Comparison of ENCODE assay signal across 10 cellular contexts in genomic region chr19:45376045-45376724, GRCh38. TPM values are rescaled to one million over a fixed set of nuclear protein-coding genes. Genes with fewer than 3 reads are reported as not detected.
A peak's percentile ranks its signal among the peaks of the same experiment; 100 is the strongest.
DNase-seq lines count a peak whose midpoint lies in the region; ATAC-seq, FAIRE-seq and TF ChIP-seq lines count a peak whose summit lies in the region.
"Had no signal": no experiment of that assay in that cellular context is flagged by ENCODE, and none has a peak within 500 bp of the region (broad histone marks: within the 10 kb centered on the region; RNA-seq: fewer than 3 reads in every experiment).

No MANE protein-coding gene starts in this region.

- 23% methylated on average over 13 of the region's 13 CpGs for WGBS in A549 (ENCODE audit: missing lambda C conversion rate)

- TF ChIP-seq POLR2A in A549 (IDR thresholded peaks at IDR 0.05; ENCODE audit: low read length): no peak

- no peaks in the 10 kb centered on the region for H3K36me3 ChIP-seq in left lung

- DNase-seq in A549 (ENCODE audit: low read depth in 1 of 2, low spot score in 1 of 2): peak; percentile 64 to 91
- DNase-seq in HuH-7 (ENCODE audit: low spot score): peak; percentile 65
- peak; percentile 96 for DNase-seq in dermis blood vessel endothelial cell
- peak in 1 of 2 donors; percentile 43 for DNase-seq in left lung
- no peak for DNase-seq in retina
- no peak for DNase-seq in NCI-H524 treated with DMSO at 0.1 percent for 48 hours (lab: John Stamatoyannopoulos, UW)
- no peak for DNase-seq in posterior cingulate gyrus
- DNase-seq: CD8-positive, alpha-beta memory T cell; mucosa of descending colon had no signal

- FAIRE-seq in A549 (lab: Jason Lieb, UNC): no peak

- TF ChIP-seq EP300 in A549 (IDR thresholded peaks at IDR 0.05): no peak; a peak in 1 of 5 replicates

- peak; percentile 92 to 93 for ATAC-seq in A549
- ATAC-seq in left lung: peak; percentile 68
- ATAC-seq in HG02840 (IDR thresholded peaks at IDR 0.05; ENCODE audit: low FRiP score, unreplicated experiment): no peak
- ATAC-seq: mucosa of descending colon had no signal

- peak overlapping the region; percentile 84 to 86 for H3K27ac ChIP-seq in A549
- H3K27ac ChIP-seq in left lung: peak overlapping the region in 1 of 2 donors; percentile 13

- H3K27me3 ChIP-seq in left lung: no peaks in the 10 kb centered on the region

- H3K9me3 ChIP-seq in A549 (no peaks in the 10 kb centered on the region), left lung (no peaks in the 10 kb centered on the region)
- H3K9me3 ChIP-seq: mucosa of descending colon had no signal

- CTCF ChIA-PET in A549 (lab: Yijun Ruan, JAX): interaction anchor here (0.6 to 1.3 kb wide), 2 partner anchors 63 to 130 kb away, joined by 3 to 5 read pairs; no protein-coding TSS in a partner anchor

- peak overlapping the region; percentile 53; the same call in 2 of the 3 replicates for H3K4me2 ChIP-seq in A549

- TF ChIP-seq CTCF in A549 (IDR thresholded peaks at IDR 0.05) (no peak), left lung (IDR thresholded peaks at IDR 0.05) (no peak)

- POLR2A ChIA-PET in A549 (lab: Yijun Ruan, JAX): interaction anchor here (1.2 kb wide), 1 partner anchor 27 kb away, joined by 3 read pairs; no protein-coding TSS in a partner anchor

- no peak for TF ChIP-seq RAD21 in A549 (conservative IDR thresholded peaks at IDR 0.05 in 1 of 2, IDR thresholded peaks at IDR 0.05 in 1 of 2)

- peaks cover 14% of the 10 kb centered on the region for H3K4me1 ChIP-seq in A549
- peaks cover 0 to 3% of the 10 kb centered on the region in 2 donors for H3K4me1 ChIP-seq in left lung

- H3K4me3 ChIP-seq in A549: no peak overlapping the region
- no peak overlapping the region for H3K4me3 ChIP-seq in left lung
- H3K4me3 ChIP-seq: mucosa of descending colon had no signal

- intact Hi-C loops in left lung (cut with DNase I): no loop called here
- intact Hi-C loops in posterior cingulate gyrus (cut with DNase I): no loop called here

TF ChIP-seq in A549, 52 proteins besides CTCF, POLR2A, EP300 and RAD21 (continues in another document):
- TF ChIP-seq JUN (IDR thresholded peaks at IDR 0.05): no peak
- peak; percentile 70 for TF ChIP-seq MAX (IDR thresholded peaks at IDR 0.05)
- no peak for TF ChIP-seq FOXS1 (CRISPR knock-in tag; IDR thresholded peaks at IDR 0.05)
- TF ChIP-seq MAFK (IDR thresholded peaks at IDR 0.05; ENCODE audit: partially characterized antibody): peak; percentile 48
- TF ChIP-seq MAZ (IDR thresholded peaks at IDR 0.05; ENCODE audit: borderline replicate concordance, low read depth, low read length): no peak
- TF ChIP-seq, protein P1, sequence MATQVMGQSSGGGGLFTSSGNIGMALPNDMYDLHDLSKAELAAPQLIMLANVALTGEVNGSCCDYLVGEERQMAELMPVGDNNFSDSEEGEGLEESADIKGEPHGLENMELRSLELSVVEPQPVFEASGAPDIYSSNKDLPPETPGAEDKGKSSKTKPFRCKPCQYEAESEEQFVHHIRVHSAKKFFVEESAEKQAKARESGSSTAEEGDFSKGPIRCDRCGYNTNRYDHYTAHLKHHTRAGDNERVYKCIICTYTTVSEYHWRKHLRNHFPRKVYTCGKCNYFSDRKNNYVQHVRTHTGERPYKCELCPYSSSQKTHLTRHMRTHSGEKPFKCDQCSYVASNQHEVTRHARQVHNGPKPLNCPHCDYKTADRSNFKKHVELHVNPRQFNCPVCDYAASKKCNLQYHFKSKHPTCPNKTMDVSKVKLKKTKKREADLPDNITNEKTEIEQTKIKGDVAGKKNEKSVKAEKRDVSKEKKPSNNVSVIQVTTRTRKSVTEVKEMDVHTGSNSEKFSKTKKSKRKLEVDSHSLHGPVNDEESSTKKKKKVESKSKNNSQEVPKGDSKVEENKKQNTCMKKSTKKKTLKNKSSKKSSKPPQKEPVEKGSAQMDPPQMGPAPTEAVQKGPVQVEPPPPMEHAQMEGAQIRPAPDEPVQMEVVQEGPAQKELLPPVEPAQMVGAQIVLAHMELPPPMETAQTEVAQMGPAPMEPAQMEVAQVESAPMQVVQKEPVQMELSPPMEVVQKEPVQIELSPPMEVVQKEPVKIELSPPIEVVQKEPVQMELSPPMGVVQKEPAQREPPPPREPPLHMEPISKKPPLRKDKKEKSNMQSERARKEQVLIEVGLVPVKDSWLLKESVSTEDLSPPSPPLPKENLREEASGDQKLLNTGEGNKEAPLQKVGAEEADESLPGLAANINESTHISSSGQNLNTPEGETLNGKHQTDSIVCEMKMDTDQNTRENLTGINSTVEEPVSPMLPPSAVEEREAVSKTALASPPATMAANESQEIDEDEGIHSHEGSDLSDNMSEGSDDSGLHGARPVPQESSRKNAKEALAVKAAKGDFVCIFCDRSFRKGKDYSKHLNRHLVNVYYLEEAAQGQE (IDR thresholded peaks at IDR 0.05): no peak
- TF ChIP-seq E2F6 (IDR thresholded peaks at IDR 0.05; ENCODE audit: borderline replicate concordance, low read depth): 0 out of 2 replicates have a peak, but pooled peaks have one; percentile 24
- peak; percentile 55; the same call in 1 of the 2 replicates for TF ChIP-seq USF2 (IDR thresholded peaks at IDR 0.05)
- 0 out of 2 replicates have a peak, but pooled peaks have one; percentile 14 for TF ChIP-seq JUNB (IDR thresholded peaks at IDR 0.05)
- TF ChIP-seq RFX5 (IDR thresholded peaks at IDR 0.05): no peak
- TF ChIP-seq GATA3 (IDR thresholded peaks at IDR 0.05; ENCODE audit: borderline replicate concordance): peak; percentile 66; the same call in 1 of the 2 replicates
- no peak for TF ChIP-seq FOSL2 (IDR thresholded peaks at IDR 0.05)
- no peak for TF ChIP-seq FOSL2 (CRISPR knock-in tag; IDR thresholded peaks at IDR 0.05)

RNA-seq across cellular contexts. Expression of gene ERCC2, which starts 5.8 kb away (rescaled TPM):
- 12.9 and 15.0 TPM in 2 replicates for polyA plus RNA-seq in A549 (2011; rRNA removed)
- polyA plus RNA-seq in A549 (2012; cell fraction: cytosol; rRNA removed): 25.0 and 32.1 TPM in 2 replicates
- 99.2 and 129 TPM in 2 replicates for polyA plus RNA-seq in A549 (2012; cell fraction: nucleus; rRNA removed)
- polyA plus RNA-seq in A549 (2017; fragmentation: RNase III; extraction: RNeasy Plus Mini Kit Qiagen cat#74134 plus additional on column Dnase treatment): 19.8 to 21.5 TPM (median 19.9 TPM) in 3 replicates
- 24.4 and 27.1 TPM in 2 replicates for polyA minus RNA-seq in A549 (2011; rRNA and poly(A)+ RNA removed)
- total RNA-seq in dermis blood vessel endothelial cell: 16.3 and 24.5 TPM in 2 replicates
- total RNA-seq in left lung: 10 to 100 TPM; 21.2 to 23.5 TPM

RNA-seq across cellular contexts. Expression of gene PPP1R13L, which starts 28.7 kb away (rescaled TPM):
- polyA plus RNA-seq in A549 (2011; rRNA removed): 3.2 and 5.7 TPM in 2 replicates
- 12.6 and 19.2 TPM in 2 replicates for polyA plus RNA-seq in A549 (2012; cell fraction: cytosol; rRNA removed)
- 33.8 and 53.7 TPM in 2 replicates for polyA plus RNA-seq in A549 (2012; cell fraction: nucleus; rRNA removed)
- 18.9 to 23.2 TPM (median 20.9 TPM) in 3 replicates for polyA plus RNA-seq in A549 (2017; fragmentation: RNase III; extraction: RNeasy Plus Mini Kit Qiagen cat#74134 plus additional on column Dnase treatment)
- 5.7 and 7.2 TPM in 2 replicates for polyA minus RNA-seq in A549 (2011; rRNA and poly(A)+ RNA removed)
- total RNA-seq in dermis blood vessel endothelial cell: 10.9 and 21.0 TPM in 2 replicates
- 10 to 100 TPM; 30.0 to 51.4 TPM for total RNA-seq in left lung

RNA-seq across cellular contexts. Expression of gene POLR1G, which starts 30.3 kb away (rescaled TPM):
- polyA plus RNA-seq in A549 (2011; rRNA removed) (11.7 and 15.1 TPM in 2 replicates), A549 (2017; fragmentation: RNase III; extraction: RNeasy Plus Mini Kit Qiagen cat#74134 plus additional on column Dnase treatment) (28.2 to 34.0 TPM (median 31.2 TPM) in 3 replicates)
- polyA plus RNA-seq in A549 (2012; cell fraction: cytosol; rRNA removed): 22.5 and 22.8 TPM in 2 replicates
- 17.7 and 21.5 TPM in 2 replicates for polyA plus RNA-seq in A549 (2012; cell fraction: nucleus; rRNA removed)
- 7.0 and 9.0 TPM in 2 replicates for polyA minus RNA-seq in A549 (2011; rRNA and poly(A)+ RNA removed)
- total RNA-seq in dermis blood vessel endothelial cell (9.5 and 15.2 TPM in 2 replicates), left lung (1 to 10 TPM; 4.8 to 6.0 TPM)

RNA-seq across cellular contexts. Expression of gene KLC3, which starts 35.6 kb away (rescaled TPM):
- polyA plus RNA-seq in A549 (2011; rRNA removed) (0.26 and 0.32 TPM in 2 replicates), A549 (2017; fragmentation: RNase III; extraction: RNeasy Plus Mini Kit Qiagen cat#74134 plus additional on column Dnase treatment) (0.49 to 0.55 TPM (median 0.52 TPM) in 3 replicates)
- polyA plus RNA-seq in A549 (2012; cell fraction: cytosol; rRNA removed): 0.65 and 1.0 TPM in 2 replicates
- 0.78 and 1.4 TPM in 2 replicates for polyA plus RNA-seq in A549 (2012; cell fraction: nucleus; rRNA removed)
- 0.19 and 0.29 TPM in 2 replicates for polyA minus RNA-seq in A549 (2011; rRNA and poly(A)+ RNA removed)
- total RNA-seq in dermis blood vessel endothelial cell (0.17 and 0.60 TPM in 2 replicates), left lung (1 to 10 TPM in 1 of 2 donors, under 1 TPM in 1; 0.73 to 1.9 TPM)
- total RNA-seq: CD8-positive, alpha-beta memory T cell; mucosa of descending colon had no signal
- polyA plus RNA-seq: CD8-positive, alpha-beta memory T cell had no signal

RNA-seq across cellular contexts. Expression of gene ERCC1, which starts 47.5 kb away (rescaled TPM):
- 81.7 and 109 TPM in 2 replicates for polyA plus RNA-seq in A549 (2011; rRNA removed)
- polyA plus RNA-seq in A549 (2012; cell fraction: cytosol; rRNA removed): 165 and 195 TPM in 2 replicates
- 178 and 201 TPM in 2 replicates for polyA plus RNA-seq in A549 (2012; cell fraction: nucleus; rRNA removed)
- polyA plus RNA-seq in A549 (2017; fragmentation: RNase III; extraction: RNeasy Plus Mini Kit Qiagen cat#74134 plus additional on column Dnase treatment): 89.7 to 97.6 TPM (median 93.0 TPM) in 3 replicates
- polyA minus RNA-seq in A549 (2011; rRNA and poly(A)+ RNA removed): 175 and 210 TPM in 2 replicates
- total RNA-seq in dermis blood vessel endothelial cell: 56.5 and 63.1 TPM in 2 replicates
- total RNA-seq in left lung: 10 to 100 TPM; 56.1 to 57.8 TPM

Comparison
In these comparisons a context has a peak if more than half of its experiments do, and no peak if none do; other contexts are left out.
1. DNase-seq: peak in A549 (2 of 2), HuH-7 (single experiment) and dermis blood vessel endothelial cell (single experiment); none in retina (single experiment), NCI-H524 treated with DMSO at 0.1 percent for 48 hours (single experiment) and posterior cingulate gyrus (0 of 10).